ENCODE assay signal across 22 cellular contexts in the genomic region with DNA sequence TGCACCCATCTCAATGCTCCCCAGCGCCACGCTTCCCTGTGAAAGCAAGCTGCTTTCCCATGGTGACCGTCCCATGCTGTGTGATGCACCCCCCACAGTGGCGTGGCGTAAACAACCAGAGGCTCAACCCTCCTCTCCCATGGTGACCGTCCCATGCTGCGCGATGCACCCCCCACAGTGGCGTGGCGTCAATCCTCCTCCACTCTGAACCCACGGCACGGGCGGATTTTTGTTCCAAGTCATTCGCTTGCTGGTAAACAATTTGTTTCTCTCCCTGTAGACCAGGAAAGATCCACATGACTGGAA. TPM values are rescaled to one million over a fixed set of nuclear protein-coding genes. Genes with fewer than 3 reads are reported as not detected.
DNase-seq lines count a peak whose midpoint lies in the region; ATAC-seq and TF ChIP-seq lines count a peak whose summit lies in the region.
"Had no signal": no experiment of that assay in that cellular context is flagged by ENCODE, and none has a peak within 500 bp of the region (broad histone marks: within the 10 kb centered on the region; RNA-seq: fewer than 3 reads in every experiment).

No MANE protein-coding gene starts in this region.

- WGBS in body of pancreas, 2 donors = 67 to 76% methylated on average over 12 to 14 of the region's 14 CpGs
- WGBS in testis, 2 donors = 84% methylated on average over 11 to 14 of the region's 14 CpGs

- H3K36me3 Mint-ChIP-seq in nephron (ENCODE audit: low read depth) (no peaks in the 10 kb centered on the region), glutamatergic neuron (ENCODE audit: unreplicated experiment) (no peaks in the 10 kb centered on the region)

- peaks cover 46% of the 10 kb centered on the region for H3K4me1 ChIP-seq in BLaER1
- H3K4me1 ChIP-seq in body of pancreas = peaks cover 12% of the 10 kb centered on the region
- H3K4me1 ChIP-seq in testis = peaks cover 7% of the 10 kb centered on the region
- H3K4me1 ChIP-seq: gastrocnemius medialis, SJSA1, uterus had no signal

- TF ChIP-seq CTCF in body of pancreas (IDR thresholded peaks at IDR 0.05) (no peak), nephron (IDR thresholded peaks at IDR 0.05; ENCODE audit: unreplicated experiment in 3 of 3) (no peak), glutamatergic neuron (IDR thresholded peaks at IDR 0.05; ENCODE audit: partially characterized antibody, unreplicated experiment) (no peak), testis (IDR thresholded peaks at IDR 0.05) (no peak)

- H3K27me3 Mint-ChIP-seq in nephron (ENCODE audit: low read depth) (peaks cover 4% of the 10 kb centered on the region), glutamatergic neuron (ENCODE audit: unreplicated experiment) (peaks cover 5% of the 10 kb centered on the region)
- H3K27me3 Mint-ChIP-seq: activated CD4-positive, alpha-beta memory T cell treated with anti-CD3 and anti-CD28 coated beads for 36 hours; stimulated activated naive CD8-positive, alpha-beta T cell treated with anti-CD3 and anti-CD28 coated beads, Interleukin-15, Interleukin-2, amounts not matched to agents 100 ng/mL and 50 ng/mL, for 24 hours had no signal

- H3K4me3 ChIP-seq in BLaER1 (no peak overlapping the region), body of pancreas (no peak overlapping the region), testis (no peak overlapping the region)
- H3K4me3 ChIP-seq: gastrocnemius medialis, hepatocyte, MG63, SJSA1, uterus had no signal

- H3K4me1 Mint-ChIP-seq in nephron (peaks cover 24% of the 10 kb centered on the region), glutamatergic neuron (ENCODE audit: low read depth, unreplicated experiment) (peaks cover 32% of the 10 kb centered on the region)

- peak overlapping the region; percentile 3 to 86 (median 41) for H3K27ac Mint-ChIP-seq in nephron
- H3K27ac Mint-ChIP-seq in glutamatergic neuron (ENCODE audit: unreplicated experiment) = no peak overlapping the region
- H3K27ac Mint-ChIP-seq: activated CD4-positive, alpha-beta memory T cell treated with anti-CD3 and anti-CD28 coated beads for 36 hours; stimulated activated naive CD8-positive, alpha-beta T cell treated with anti-CD3 and anti-CD28 coated beads, Interleukin-15, Interleukin-2, amounts not matched to agents 100 ng/mL and 50 ng/mL, for 24 hours had no signal

- H3K9me3 Mint-ChIP-seq in nephron = no peaks in the 10 kb centered on the region
- H3K9me3 Mint-ChIP-seq in glutamatergic neuron (ENCODE audit: unreplicated experiment) = peaks cover 4% of the 10 kb centered on the region
- H3K9me3 Mint-ChIP-seq: activated CD4-positive, alpha-beta memory T cell treated with anti-CD3 and anti-CD28 coated beads for 36 hours; stimulated activated naive CD8-positive, alpha-beta T cell treated with anti-CD3 and anti-CD28 coated beads, Interleukin-15, Interleukin-2, amounts not matched to agents 100 ng/mL and 50 ng/mL, for 24 hours had no signal

- DNase-seq in NCI-H146 (lab: John Stamatoyannopoulos, UW) (peak; percentile 88), body of pancreas (peak in 2 of 4 donors; percentile 27 to 47), OCI-M1 (lab: John Stamatoyannopoulos, UW) (no peak), glutamatergic neuron (no peak), testis (no peak)
- DNase-seq: activated CD4-positive, alpha-beta memory T cell treated with anti-CD3 and anti-CD28 coated beads for 36 hours; activated gamma-delta T cell; cerebellar nuclear complex; DMS153; gastrocnemius medialis; HCEC 1CT; KBM-7; MG63; NCI-H1436 treated with DMSO at 0.1 percent for 48 hours; occipital lobe; uterus had no signal

- H3K36me3 ChIP-seq in BLaER1 (peaks cover 14% of the 10 kb centered on the region), body of pancreas (replicated peaks in 1 of 2; ENCODE audit: insufficient read depth in 1 of 2, low read depth in 2 of 2) (no peaks in the 10 kb centered on the region), testis (ENCODE audit: low read depth, missing control alignments) (no peaks in the 10 kb centered on the region)
- H3K36me3 ChIP-seq: gastrocnemius medialis, uterus had no signal

- H3K9me3 ChIP-seq in BLaER1 (no peaks in the 10 kb centered on the region), body of pancreas (no peaks in the 10 kb centered on the region), testis (no peaks in the 10 kb centered on the region)
- H3K9me3 ChIP-seq: gastrocnemius medialis, MG63, SJSA1, uterus had no signal

- peak in 1 of 3 donors; percentile 10 for TF ChIP-seq POLR2A in body of pancreas (IDR thresholded peaks at IDR 0.05)
- TF ChIP-seq POLR2A in testis (IDR thresholded peaks at IDR 0.05) = no peak

- ATAC-seq in body of pancreas = no peak
- no peak for ATAC-seq in GM21737 (IDR thresholded peaks at IDR 0.05; ENCODE audit: unreplicated experiment)
- ATAC-seq: gastrocnemius medialis had no signal

- H3K4me2 ChIP-seq in BLaER1 = peak overlapping the region; percentile 86

- no peak overlapping the region for H3K9ac ChIP-seq in BLaER1

- intact Hi-C loops in body of pancreas (cut with DNase I) (no loop called here), testis (cut with DNase I; ENCODE audit: low total_unique reads) (no loop called here)

- H3K4me3 Mint-ChIP-seq in nephron (no peak overlapping the region), glutamatergic neuron (ENCODE audit: unreplicated experiment) (no peak overlapping the region)
- H3K4me3 Mint-ChIP-seq: activated CD4-positive, alpha-beta memory T cell treated with anti-CD3 and anti-CD28 coated beads for 36 hours; stimulated activated naive CD8-positive, alpha-beta T cell treated with anti-CD3 and anti-CD28 coated beads, Interleukin-15, Interleukin-2, amounts not matched to agents 100 ng/mL and 50 ng/mL, for 24 hours had no signal

- H3K27ac ChIP-seq in BLaER1 = no peak overlapping the region
- peak overlapping the region in 3 of 4 donors; percentile 18 to 75 (median 58) for H3K27ac ChIP-seq in body of pancreas
- no peak overlapping the region for H3K27ac ChIP-seq in testis
- H3K27ac ChIP-seq: gastrocnemius medialis, SJSA1, uterus had no signal

- H4K20me1 ChIP-seq in BLaER1 = peaks cover 78% of the 10 kb centered on the region

- no peaks in the 10 kb centered on the region for H3K27me3 ChIP-seq in BLaER1
- H3K27me3 ChIP-seq in body of pancreas = no peaks in the 10 kb centered on the region
- H3K27me3 ChIP-seq in testis = no peaks in the 10 kb centered on the region
- H3K27me3 ChIP-seq: gastrocnemius medialis, hepatocyte, MG63, SJSA1, uterus had no signal

RNA-seq across cellular contexts. Expression of a gene that starts 8.9 kb away (rescaled TPM):
- 10 to 100 TPM; 17.1 to 18.8 TPM for total RNA-seq in body of pancreas
- 76.5 TPM for total RNA-seq in glutamatergic neuron (ENCODE audit: unreplicated experiment)
- total RNA-seq in testis = 10 to 100 TPM; 27.3 to 33.5 TPM
- 39.5 TPM for polyA plus RNA-seq in testis (ENCODE audit: insufficient read depth, low read depth, low replicate concordance)

RNA-seq across cellular contexts. Expression of a gene that starts 41.7 kb away (rescaled TPM):
- total RNA-seq in body of pancreas (100 to 1,000 TPM in 1 of 2 donors, 10 to 100 TPM in 1; 79.1 to 115 TPM), glutamatergic neuron (ENCODE audit: unreplicated experiment) (766 TPM), testis (100 to 1,000 TPM; 289 to 304 TPM)
- polyA plus RNA-seq in testis (ENCODE audit: insufficient read depth, low read depth, low replicate concordance) = 966 TPM

Comparison
In these comparisons a context has a peak if more than half of its experiments do, and no peak if none do; other contexts are left out.
1. H3K27ac ChIP-seq: peak in body of pancreas (3 of 4); none in BLaER1 (single experiment) and testis (0 of 2).